ENCODE assay signal across 1 cellular context in the genomic region with DNA sequence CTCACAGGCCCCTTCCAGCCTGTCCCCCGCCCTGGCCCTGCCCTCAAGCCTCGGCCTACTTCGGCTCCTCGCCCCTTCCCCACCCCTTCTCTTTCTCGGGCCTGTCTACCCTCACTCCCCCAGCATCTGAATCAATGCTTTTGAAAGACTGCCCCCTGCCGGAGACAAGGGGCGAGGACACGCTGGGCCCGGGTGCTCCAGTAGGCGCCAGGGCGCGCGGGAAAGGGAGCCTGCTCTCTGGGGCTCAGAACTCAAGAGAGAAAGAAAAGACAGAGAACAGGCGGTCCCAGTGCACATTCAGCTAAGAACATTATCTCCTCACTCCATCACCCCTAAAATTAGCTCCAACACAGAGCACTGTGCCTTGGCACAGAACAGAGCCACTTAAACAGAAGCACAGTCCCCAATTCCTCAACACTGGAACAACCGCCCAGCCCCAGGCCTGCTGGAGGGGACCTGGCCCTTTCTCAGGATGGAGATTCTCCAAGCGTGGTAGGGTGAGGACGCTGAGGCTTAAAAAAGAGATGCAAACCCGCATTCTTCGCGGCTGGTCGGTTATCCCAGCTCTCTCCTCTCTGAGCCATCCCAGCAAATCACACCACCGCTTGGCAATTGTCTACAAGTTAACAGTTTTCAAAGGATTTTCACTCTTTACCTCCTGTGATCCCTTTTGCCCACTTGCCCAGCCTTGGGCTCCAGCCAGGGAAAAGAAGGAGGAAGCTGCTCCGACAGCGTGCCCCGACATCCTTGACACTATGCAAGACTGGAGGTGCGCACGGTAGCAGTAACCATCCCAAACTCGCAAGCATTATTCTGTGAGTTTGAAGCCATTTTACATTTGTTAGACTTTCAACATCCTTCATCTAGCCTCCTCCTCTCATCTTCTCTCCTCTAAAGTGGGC.
TF ChIP-seq lines count a peak whose summit lies in the region.

No MANE protein-coding gene starts in this region.

TF ChIP-seq in K562, 482 proteins besides CTCF, POLR2A, EP300 and RAD21 (continued from another document and continues in another):
- peak; percentile 74 for TF ChIP-seq SMC3 (conservative IDR thresholded peaks at IDR 0.05; ENCODE audit: insufficient read depth, low read depth, low read length)
- TF ChIP-seq, protein P1, sequence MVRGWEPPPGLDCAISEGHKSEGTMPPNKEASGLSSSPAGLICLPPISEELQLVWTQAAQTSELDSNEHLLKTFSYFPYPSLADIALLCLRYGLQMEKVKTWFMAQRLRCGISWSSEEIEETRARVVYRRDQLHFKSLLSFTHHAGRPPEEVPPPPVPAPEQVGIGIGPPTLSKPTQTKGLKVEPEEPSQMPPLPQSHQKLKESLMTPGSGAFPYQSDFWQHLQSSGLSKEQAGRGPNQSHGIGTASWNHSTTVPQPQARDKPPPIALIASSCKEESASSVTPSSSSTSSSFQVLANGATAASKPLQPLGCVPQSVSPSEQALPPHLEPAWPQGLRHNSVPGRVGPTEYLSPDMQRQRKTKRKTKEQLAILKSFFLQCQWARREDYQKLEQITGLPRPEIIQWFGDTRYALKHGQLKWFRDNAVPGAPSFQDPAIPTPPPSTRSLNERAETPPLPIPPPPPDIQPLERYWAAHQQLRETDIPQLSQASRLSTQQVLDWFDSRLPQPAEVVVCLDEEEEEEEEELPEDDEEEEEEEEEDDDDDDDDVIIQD (CRISPR knock-in tag; IDR thresholded peaks at IDR 0.05) = no peak
- TF ChIP-seq, protein P2, sequence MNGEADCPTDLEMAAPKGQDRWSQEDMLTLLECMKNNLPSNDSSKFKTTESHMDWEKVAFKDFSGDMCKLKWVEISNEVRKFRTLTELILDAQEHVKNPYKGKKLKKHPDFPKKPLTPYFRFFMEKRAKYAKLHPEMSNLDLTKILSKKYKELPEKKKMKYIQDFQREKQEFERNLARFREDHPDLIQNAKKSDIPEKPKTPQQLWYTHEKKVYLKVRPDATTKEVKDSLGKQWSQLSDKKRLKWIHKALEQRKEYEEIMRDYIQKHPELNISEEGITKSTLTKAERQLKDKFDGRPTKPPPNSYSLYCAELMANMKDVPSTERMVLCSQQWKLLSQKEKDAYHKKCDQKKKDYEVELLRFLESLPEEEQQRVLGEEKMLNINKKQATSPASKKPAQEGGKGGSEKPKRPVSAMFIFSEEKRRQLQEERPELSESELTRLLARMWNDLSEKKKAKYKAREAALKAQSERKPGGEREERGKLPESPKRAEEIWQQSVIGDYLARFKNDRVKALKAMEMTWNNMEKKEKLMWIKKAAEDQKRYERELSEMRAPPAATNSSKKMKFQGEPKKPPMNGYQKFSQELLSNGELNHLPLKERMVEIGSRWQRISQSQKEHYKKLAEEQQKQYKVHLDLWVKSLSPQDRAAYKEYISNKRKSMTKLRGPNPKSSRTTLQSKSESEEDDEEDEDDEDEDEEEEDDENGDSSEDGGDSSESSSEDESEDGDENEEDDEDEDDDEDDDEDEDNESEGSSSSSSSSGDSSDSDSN (IDR thresholded peaks at IDR 0.05; ENCODE audit: borderline replicate concordance in 1 of 2, low read depth in 2 of 2, low read length in 2 of 2) = peak in 1 of 2 experiments; percentile 80; a peak in 1 of 4 replicates
- TF ChIP-seq NRF1 (conservative IDR thresholded peaks at IDR 0.05 in 1 of 2, IDR thresholded peaks at IDR 0.05 in 1 of 2) = 0 out of 4 replicates have a peak, but pooled peaks of 1 of the 2 experiments have one; percentile 18
- TF ChIP-seq, protein P3, sequence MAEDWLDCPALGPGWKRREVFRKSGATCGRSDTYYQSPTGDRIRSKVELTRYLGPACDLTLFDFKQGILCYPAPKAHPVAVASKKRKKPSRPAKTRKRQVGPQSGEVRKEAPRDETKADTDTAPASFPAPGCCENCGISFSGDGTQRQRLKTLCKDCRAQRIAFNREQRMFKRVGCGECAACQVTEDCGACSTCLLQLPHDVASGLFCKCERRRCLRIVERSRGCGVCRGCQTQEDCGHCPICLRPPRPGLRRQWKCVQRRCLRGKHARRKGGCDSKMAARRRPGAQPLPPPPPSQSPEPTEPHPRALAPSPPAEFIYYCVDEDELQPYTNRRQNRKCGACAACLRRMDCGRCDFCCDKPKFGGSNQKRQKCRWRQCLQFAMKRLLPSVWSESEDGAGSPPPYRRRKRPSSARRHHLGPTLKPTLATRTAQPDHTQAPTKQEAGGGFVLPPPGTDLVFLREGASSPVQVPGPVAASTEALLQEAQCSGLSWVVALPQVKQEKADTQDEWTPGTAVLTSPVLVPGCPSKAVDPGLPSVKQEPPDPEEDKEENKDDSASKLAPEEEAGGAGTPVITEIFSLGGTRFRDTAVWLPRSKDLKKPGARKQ (CRISPR knock-in tag; IDR thresholded peaks at IDR 0.05) = peak; percentile 89; the same call in 1 of the 2 replicates
- TF ChIP-seq KDM1A (IDR thresholded peaks at IDR 0.05) = no peak
- TF ChIP-seq ARID2 (IDR thresholded peaks at IDR 0.05) = peak; percentile 67; the same call in 1 of the 2 replicates
- TF ChIP-seq SIN3A (IDR thresholded peaks at IDR 0.05; ENCODE audit: borderline replicate concordance in 2 of 2, control insufficient read depth in 1 of 2, low read depth in 2 of 2, low read length in 2 of 2) = peak in 1 of 2 experiments; percentile 61; a peak in 1 of 4 replicates
- no peak for TF ChIP-seq JUN (IDR thresholded peaks at IDR 0.05; ENCODE audit: borderline replicate concordance, low read depth, low read length)
- 0 out of 2 replicates have a peak, but pooled peaks have one; percentile 44 for TF ChIP-seq JUN (CRISPR knock-in tag; IDR thresholded peaks at IDR 0.05; ENCODE audit: borderline replicate concordance)
- TF ChIP-seq KLF16 (IDR thresholded peaks at IDR 0.05) = peak; percentile 49; the same call in 1 of the 2 replicates
- TF ChIP-seq, protein P4, sequence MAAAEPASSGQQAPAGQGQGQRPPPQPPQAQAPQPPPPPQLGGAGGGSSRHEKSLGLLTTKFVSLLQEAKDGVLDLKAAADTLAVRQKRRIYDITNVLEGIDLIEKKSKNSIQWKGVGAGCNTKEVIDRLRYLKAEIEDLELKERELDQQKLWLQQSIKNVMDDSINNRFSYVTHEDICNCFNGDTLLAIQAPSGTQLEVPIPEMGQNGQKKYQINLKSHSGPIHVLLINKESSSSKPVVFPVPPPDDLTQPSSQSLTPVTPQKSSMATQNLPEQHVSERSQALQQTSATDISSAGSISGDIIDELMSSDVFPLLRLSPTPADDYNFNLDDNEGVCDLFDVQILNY (CRISPR knock-in tag; IDR thresholded peaks at IDR 0.05) = no peak
- TF ChIP-seq, protein P5, sequence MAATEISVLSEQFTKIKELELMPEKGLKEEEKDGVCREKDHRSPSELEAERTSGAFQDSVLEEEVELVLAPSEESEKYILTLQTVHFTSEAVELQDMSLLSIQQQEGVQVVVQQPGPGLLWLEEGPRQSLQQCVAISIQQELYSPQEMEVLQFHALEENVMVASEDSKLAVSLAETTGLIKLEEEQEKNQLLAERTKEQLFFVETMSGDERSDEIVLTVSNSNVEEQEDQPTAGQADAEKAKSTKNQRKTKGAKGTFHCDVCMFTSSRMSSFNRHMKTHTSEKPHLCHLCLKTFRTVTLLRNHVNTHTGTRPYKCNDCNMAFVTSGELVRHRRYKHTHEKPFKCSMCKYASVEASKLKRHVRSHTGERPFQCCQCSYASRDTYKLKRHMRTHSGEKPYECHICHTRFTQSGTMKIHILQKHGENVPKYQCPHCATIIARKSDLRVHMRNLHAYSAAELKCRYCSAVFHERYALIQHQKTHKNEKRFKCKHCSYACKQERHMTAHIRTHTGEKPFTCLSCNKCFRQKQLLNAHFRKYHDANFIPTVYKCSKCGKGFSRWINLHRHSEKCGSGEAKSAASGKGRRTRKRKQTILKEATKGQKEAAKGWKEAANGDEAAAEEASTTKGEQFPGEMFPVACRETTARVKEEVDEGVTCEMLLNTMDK (IDR thresholded peaks at IDR 0.05; ENCODE audit: borderline replicate concordance, insufficient read depth, low read depth, low read length, poor library complexity, severe bottlenecking) = peak; percentile 97
- TF ChIP-seq, protein P6, sequence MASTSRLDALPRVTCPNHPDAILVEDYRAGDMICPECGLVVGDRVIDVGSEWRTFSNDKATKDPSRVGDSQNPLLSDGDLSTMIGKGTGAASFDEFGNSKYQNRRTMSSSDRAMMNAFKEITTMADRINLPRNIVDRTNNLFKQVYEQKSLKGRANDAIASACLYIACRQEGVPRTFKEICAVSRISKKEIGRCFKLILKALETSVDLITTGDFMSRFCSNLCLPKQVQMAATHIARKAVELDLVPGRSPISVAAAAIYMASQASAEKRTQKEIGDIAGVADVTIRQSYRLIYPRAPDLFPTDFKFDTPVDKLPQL (IDR thresholded peaks at IDR 0.05; ENCODE audit: extremely low read depth, insufficient read length) = no peak
- no peak for TF ChIP-seq MEF2A (IDR thresholded peaks at IDR 0.05; ENCODE audit: control insufficient read depth, low read depth, low read length)
- peak in 1 of 2 experiments; percentile 63; a peak in 2 of 4 replicates for TF ChIP-seq FOXA3 (CRISPR knock-in tag; conservative IDR thresholded peaks at IDR 0.05 in 1 of 2, IDR thresholded peaks at IDR 0.05 in 1 of 2)
- TF ChIP-seq, protein P7, sequence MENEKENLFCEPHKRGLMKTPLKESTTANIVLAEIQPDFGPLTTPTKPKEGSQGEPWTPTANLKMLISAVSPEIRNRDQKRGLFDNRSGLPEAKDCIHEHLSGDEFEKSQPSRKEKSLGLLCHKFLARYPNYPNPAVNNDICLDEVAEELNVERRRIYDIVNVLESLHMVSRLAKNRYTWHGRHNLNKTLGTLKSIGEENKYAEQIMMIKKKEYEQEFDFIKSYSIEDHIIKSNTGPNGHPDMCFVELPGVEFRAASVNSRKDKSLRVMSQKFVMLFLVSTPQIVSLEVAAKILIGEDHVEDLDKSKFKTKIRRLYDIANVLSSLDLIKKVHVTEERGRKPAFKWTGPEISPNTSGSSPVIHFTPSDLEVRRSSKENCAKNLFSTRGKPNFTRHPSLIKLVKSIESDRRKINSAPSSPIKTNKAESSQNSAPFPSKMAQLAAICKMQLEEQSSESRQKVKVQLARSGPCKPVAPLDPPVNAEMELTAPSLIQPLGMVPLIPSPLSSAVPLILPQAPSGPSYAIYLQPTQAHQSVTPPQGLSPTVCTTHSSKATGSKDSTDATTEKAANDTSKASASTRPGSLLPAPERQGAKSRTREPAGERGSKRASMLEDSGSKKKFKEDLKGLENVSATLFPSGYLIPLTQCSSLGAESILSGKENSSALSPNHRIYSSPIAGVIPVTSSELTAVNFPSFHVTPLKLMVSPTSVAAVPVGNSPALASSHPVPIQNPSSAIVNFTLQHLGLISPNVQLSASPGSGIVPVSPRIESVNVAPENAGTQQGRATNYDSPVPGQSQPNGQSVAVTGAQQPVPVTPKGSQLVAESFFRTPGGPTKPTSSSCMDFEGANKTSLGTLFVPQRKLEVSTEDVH (IDR thresholded peaks at IDR 0.05; ENCODE audit: low read depth, partially characterized antibody) = peak; percentile 83
- TF ChIP-seq, protein P8, sequence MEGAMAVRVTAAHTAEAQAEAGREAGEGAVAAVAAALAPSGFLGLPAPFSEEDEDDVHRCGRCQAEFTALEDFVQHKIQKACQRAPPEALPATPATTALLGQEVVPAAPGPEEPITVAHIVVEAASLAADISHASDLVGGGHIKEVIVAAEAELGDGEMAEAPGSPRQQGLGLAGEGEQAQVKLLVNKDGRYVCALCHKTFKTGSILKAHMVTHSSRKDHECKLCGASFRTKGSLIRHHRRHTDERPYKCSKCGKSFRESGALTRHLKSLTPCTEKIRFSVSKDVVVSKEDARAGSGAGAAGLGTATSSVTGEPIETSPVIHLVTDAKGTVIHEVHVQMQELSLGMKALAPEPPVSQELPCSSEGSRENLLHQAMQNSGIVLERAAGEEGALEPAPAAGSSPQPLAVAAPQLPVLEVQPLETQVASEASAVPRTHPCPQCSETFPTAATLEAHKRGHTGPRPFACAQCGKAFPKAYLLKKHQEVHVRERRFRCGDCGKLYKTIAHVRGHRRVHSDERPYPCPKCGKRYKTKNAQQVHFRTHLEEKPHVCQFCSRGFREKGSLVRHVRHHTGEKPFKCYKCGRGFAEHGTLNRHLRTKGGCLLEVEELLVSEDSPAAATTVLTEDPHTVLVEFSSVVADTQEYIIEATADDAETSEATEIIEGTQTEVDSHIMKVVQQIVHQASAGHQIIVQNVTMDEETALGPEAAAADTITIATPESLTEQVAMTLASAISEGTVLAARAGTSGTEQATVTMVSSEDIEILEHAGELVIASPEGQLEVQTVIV (CRISPR knock-in tag; IDR thresholded peaks at IDR 0.05; ENCODE audit: borderline replicate concordance) = no peak
- TF ChIP-seq, protein P9, sequence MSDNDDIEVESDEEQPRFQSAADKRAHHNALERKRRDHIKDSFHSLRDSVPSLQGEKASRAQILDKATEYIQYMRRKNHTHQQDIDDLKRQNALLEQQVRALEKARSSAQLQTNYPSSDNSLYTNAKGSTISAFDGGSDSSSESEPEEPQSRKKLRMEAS (CRISPR knock-in tag; IDR thresholded peaks at IDR 0.05) = peak; percentile 62; the same call in 1 of the 2 replicates
- TF ChIP-seq MAZ (CRISPR knock-in tag; conservative IDR thresholded peaks at IDR 0.05 in 1 of 2, IDR thresholded peaks at IDR 0.05 in 1 of 2) = peak; percentile 31 to 87; a peak in 2 of 4 replicates
- 0 out of 2 replicates have a peak, but pooled peaks have one; percentile 31 for TF ChIP-seq MECOM (CRISPR knock-in tag; IDR thresholded peaks at IDR 0.05)
- TF ChIP-seq, protein P10, sequence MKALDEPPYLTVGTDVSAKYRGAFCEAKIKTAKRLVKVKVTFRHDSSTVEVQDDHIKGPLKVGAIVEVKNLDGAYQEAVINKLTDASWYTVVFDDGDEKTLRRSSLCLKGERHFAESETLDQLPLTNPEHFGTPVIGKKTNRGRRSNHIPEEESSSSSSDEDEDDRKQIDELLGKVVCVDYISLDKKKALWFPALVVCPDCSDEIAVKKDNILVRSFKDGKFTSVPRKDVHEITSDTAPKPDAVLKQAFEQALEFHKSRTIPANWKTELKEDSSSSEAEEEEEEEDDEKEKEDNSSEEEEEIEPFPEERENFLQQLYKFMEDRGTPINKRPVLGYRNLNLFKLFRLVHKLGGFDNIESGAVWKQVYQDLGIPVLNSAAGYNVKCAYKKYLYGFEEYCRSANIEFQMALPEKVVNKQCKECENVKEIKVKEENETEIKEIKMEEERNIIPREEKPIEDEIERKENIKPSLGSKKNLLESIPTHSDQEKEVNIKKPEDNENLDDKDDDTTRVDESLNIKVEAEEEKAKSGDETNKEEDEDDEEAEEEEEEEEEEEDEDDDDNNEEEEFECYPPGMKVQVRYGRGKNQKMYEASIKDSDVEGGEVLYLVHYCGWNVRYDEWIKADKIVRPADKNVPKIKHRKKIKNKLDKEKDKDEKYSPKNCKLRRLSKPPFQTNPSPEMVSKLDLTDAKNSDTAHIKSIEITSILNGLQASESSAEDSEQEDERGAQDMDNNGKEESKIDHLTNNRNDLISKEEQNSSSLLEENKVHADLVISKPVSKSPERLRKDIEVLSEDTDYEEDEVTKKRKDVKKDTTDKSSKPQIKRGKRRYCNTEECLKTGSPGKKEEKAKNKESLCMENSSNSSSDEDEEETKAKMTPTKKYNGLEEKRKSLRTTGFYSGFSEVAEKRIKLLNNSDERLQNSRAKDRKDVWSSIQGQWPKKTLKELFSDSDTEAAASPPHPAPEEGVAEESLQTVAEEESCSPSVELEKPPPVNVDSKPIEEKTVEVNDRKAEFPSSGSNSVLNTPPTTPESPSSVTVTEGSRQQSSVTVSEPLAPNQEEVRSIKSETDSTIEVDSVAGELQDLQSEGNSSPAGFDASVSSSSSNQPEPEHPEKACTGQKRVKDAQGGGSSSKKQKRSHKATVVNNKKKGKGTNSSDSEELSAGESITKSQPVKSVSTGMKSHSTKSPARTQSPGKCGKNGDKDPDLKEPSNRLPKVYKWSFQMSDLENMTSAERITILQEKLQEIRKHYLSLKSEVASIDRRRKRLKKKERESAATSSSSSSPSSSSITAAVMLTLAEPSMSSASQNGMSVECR (CRISPR knock-in tag; IDR thresholded peaks at IDR 0.05) = peak; percentile 58; the same call in 1 of the 2 replicates
- peak; percentile 58; the same call in 1 of the 2 replicates for TF ChIP-seq FOXP1 (CRISPR knock-in tag; IDR thresholded peaks at IDR 0.05)
- peak; percentile 95 for TF ChIP-seq RB1 (IDR thresholded peaks at IDR 0.05; ENCODE audit: low read depth)
- TF ChIP-seq LCOR (CRISPR knock-in tag; IDR thresholded peaks at IDR 0.05) = 0 out of 2 replicates have a peak, but pooled peaks have one; percentile 77
